Comparison of ENCODE assay signal across 1 cellular context in the genomic region with DNA sequence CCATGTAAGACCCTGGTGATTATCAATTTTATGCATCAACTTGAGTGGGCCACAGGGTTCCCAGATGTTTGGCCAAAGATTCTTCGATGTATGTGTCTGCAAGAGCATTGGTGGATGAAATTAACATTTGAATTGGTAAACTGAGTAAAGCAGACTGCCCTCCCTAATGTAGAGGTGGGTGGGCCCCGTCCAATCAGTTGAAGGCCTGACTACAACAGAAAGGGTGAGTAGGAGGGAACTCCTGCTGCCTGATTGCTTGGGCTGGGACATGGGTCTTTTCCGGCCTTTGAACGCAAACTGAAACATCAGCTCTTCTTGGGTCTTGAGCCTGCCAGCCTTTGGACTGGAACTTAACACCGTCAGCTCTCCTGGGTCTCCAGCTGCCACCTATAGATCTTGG.
TF ChIP-seq lines count a peak whose summit lies in the region.

No MANE protein-coding gene starts in this region.

TF ChIP-seq in K562, 482 proteins besides CTCF, POLR2A, EP300 and RAD21:
- TF ChIP-seq, protein P1, sequence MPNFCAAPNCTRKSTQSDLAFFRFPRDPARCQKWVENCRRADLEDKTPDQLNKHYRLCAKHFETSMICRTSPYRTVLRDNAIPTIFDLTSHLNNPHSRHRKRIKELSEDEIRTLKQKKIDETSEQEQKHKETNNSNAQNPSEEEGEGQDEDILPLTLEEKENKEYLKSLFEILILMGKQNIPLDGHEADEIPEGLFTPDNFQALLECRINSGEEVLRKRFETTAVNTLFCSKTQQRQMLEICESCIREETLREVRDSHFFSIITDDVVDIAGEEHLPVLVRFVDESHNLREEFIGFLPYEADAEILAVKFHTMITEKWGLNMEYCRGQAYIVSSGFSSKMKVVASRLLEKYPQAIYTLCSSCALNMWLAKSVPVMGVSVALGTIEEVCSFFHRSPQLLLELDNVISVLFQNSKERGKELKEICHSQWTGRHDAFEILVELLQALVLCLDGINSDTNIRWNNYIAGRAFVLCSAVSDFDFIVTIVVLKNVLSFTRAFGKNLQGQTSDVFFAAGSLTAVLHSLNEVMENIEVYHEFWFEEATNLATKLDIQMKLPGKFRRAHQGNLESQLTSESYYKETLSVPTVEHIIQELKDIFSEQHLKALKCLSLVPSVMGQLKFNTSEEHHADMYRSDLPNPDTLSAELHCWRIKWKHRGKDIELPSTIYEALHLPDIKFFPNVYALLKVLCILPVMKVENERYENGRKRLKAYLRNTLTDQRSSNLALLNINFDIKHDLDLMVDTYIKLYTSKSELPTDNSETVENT (CRISPR knock-in tag; IDR thresholded peaks at IDR 0.05): no peak
- TF ChIP-seq ZNF134 (CRISPR knock-in tag; conservative IDR thresholded peaks at IDR 0.05) (peak; percentile 98), ZNF143 (CRISPR knock-in tag; IDR thresholded peaks at IDR 0.05) (no peak), RBM25 (IDR thresholded peaks at IDR 0.05; ENCODE audit: low read depth, low read length, severe bottlenecking) (peak; percentile 53), ZNF146 (CRISPR knock-in tag; IDR thresholded peaks at IDR 0.05; ENCODE audit: unreplicated experiment) (no peak), L3MBTL2 (IDR thresholded peaks at IDR 0.05) (no peak), RFX1 (IDR thresholded peaks at IDR 0.05) (no peak), SIN3B (IDR thresholded peaks at IDR 0.05; ENCODE audit: low read depth) (no peak), SLC30A9 (CRISPR knock-in tag; IDR thresholded peaks at IDR 0.05) (no peak)
